8 cellular contexts compared by ENCODE assay signal in genomic region chr9:89410709-89411111, GRCh38.
DNase-seq lines count a peak whose midpoint lies in the region; ATAC-seq and TF ChIP-seq lines count a peak whose summit lies in the region.

No MANE protein-coding gene starts in this region.

- peak; percentile 81 for ATAC-seq in activated CD4-positive, alpha-beta T cell treated with anti-CD3 and anti-CD28 coated beads for 36 hours
- ATAC-seq in HG03457 (IDR thresholded peaks at IDR 0.05; ENCODE audit: unreplicated experiment) = peak; percentile 46

- no peak for TF ChIP-seq POLR2A in testis (IDR thresholded peaks at IDR 0.05)

- no peak overlapping the region for H3K4me3 ChIP-seq in MM.1S (ENCODE audit: low read length)
- no peak overlapping the region for H3K4me3 ChIP-seq in testis

- H3K27ac ChIP-seq in MM.1S (ENCODE audit: low read length) (no peak overlapping the region), testis (no peak overlapping the region)

- no peaks in the 10 kb centered on the region for H4K20me1 ChIP-seq in MM.1S (ENCODE audit: insufficient read depth, low read length)

- H3K36me3 ChIP-seq in MM.1S (replicated peaks; ENCODE audit: insufficient read depth, low read length) (no peaks in the 10 kb centered on the region; the same call in 1 of the 2 replicates), testis (ENCODE audit: low read depth, missing control alignments) (no peaks in the 10 kb centered on the region)

- intact Hi-C loops in activated CD4-positive, alpha-beta T cell treated with anti-CD3 and anti-CD28 coated beads for 36 hours (cut with DNase I, micrococcal nuclease) = loop anchor here (1.0 to 5.0 kb wide), 11 partner anchors 10 to 572 kb away; no protein-coding TSS in a partner anchor
- intact Hi-C loops in activated naive CD4-positive, alpha-beta T cell treated with anti-CD3 and anti-CD28 coated beads for 36 hours (cut with micrococcal nuclease) = loop anchor here (1.0 to 5.0 kb wide), 13 partner anchors 8 to 423 kb away; partner anchors contain the start of gene SECISBP2
- intact Hi-C loops in testis (cut with DNase I; ENCODE audit: low total_unique reads) = no loop called here

- WGBS in testis, 2 donors = 71 to 75% methylated on average over 6 of the region's 6 CpGs

- peaks cover 90% of the 10 kb centered on the region for H3K4me1 Mint-ChIP-seq in activated CD4-positive, alpha-beta T cell treated with anti-CD3 and anti-CD28 coated beads for 36 hours
- peaks cover 86% of the 10 kb centered on the region for H3K4me1 Mint-ChIP-seq in activated naive CD4-positive, alpha-beta T cell treated with anti-CD3 and anti-CD28 coated beads for 36 hours (ENCODE audit: low read depth)

- peak; percentile 85 for DNase-seq in activated CD4-positive, alpha-beta T cell treated with anti-CD3 and anti-CD28 coated beads for 36 hours
- DNase-seq in activated CD4-positive, alpha-beta T cell treated with anti-CD3 and anti-CD28 coated beads for 1 hour = no peak
- DNase-seq in activated naive CD4-positive, alpha-beta T cell treated with anti-CD3 and anti-CD28 coated beads for 36 hours = peak; percentile 85
- peak; percentile 59 for DNase-seq in stimulated activated CD4-positive, alpha-beta T cell treated with anti-CD3 and anti-CD28 coated beads, Interleukin-2, amount 100 ng/mL, for 4 hours (ENCODE audit: low read depth)
- DNase-seq in MM.1S = no peak
- DNase-seq in testis = no peak
- no peak for DNase-seq in hippocampal formation (lab: John Stamatoyannopoulos, UW)

- H3K4me2 ChIP-seq in MM.1S (ENCODE audit: low read depth, low read length) = no peak overlapping the region

- H2AFZ ChIP-seq in MM.1S (ENCODE audit: low read length) = no peak overlapping the region

- H3K4me1 ChIP-seq in MM.1S (ENCODE audit: low read length) (peaks cover 32% of the 10 kb centered on the region), testis (no peaks in the 10 kb centered on the region)

- CTCF ChIA-PET in activated CD4-positive, alpha-beta T cell treated with anti-CD3 and anti-CD28 coated beads for 36 hours (lab: Charles Lee) = interaction anchor here (0.6 to 2.6 kb wide), 26 partner anchors 8 to 347 kb away, joined by 3 to 39 read pairs (median 3); no protein-coding TSS in a partner anchor
- CTCF ChIA-PET in activated naive CD4-positive, alpha-beta T cell treated with anti-CD3 and anti-CD28 coated beads for 36 hours (lab: Charles Lee) = interaction anchor here (0.5 to 6.9 kb wide), 30 partner anchors 9 to 689 kb away, joined by 3 to 84 read pairs (median 5); partner anchors contain the start of gene SECISBP2

- peaks cover 100% of the 10 kb centered on the region for H3K79me2 ChIP-seq in MM.1S (ENCODE audit: low read length)

- peaks cover 87% of the 10 kb centered on the region for H3K36me3 Mint-ChIP-seq in activated CD4-positive, alpha-beta T cell treated with anti-CD3 and anti-CD28 coated beads for 36 hours (ENCODE audit: low read depth)
- peaks cover 57% of the 10 kb centered on the region for H3K36me3 Mint-ChIP-seq in activated naive CD4-positive, alpha-beta T cell treated with anti-CD3 and anti-CD28 coated beads for 36 hours (ENCODE audit: low read depth)

- no peak overlapping the region for H3K9ac ChIP-seq in MM.1S (ENCODE audit: low read length)

- no peaks in the 10 kb centered on the region for H3K27me3 ChIP-seq in MM.1S (replicated peaks; ENCODE audit: insufficient read depth, low read length)
- H3K27me3 ChIP-seq in testis = no peaks in the 10 kb centered on the region

- POLR2A ChIA-PET in activated CD4-positive, alpha-beta T cell treated with anti-CD3 and anti-CD28 coated beads for 36 hours (lab: Charles Lee) = interaction anchor here (0.6 to 1.7 kb wide), 12 partner anchors 8 to 140 kb away, joined by 3 to 15 read pairs (median 4); no protein-coding TSS in a partner anchor

- no peaks in the 10 kb centered on the region for H3K27me3 Mint-ChIP-seq in activated CD4-positive, alpha-beta T cell treated with anti-CD3 and anti-CD28 coated beads for 36 hours
- H3K27me3 Mint-ChIP-seq in activated naive CD4-positive, alpha-beta T cell treated with anti-CD3 and anti-CD28 coated beads for 36 hours (ENCODE audit: low read depth) = no peaks in the 10 kb centered on the region

- H3K9me2 ChIP-seq in MM.1S (replicated peaks; ENCODE audit: insufficient read depth, low read length) = no peaks in the 10 kb centered on the region

- H3F3A ChIP-seq in MM.1S (ENCODE audit: insufficient read depth, low read length) = peaks cover 22% of the 10 kb centered on the region

- no peaks in the 10 kb centered on the region for H3K9me3 ChIP-seq in MM.1S (replicated peaks; ENCODE audit: insufficient read depth, low read length)
- H3K9me3 ChIP-seq in testis = no peaks in the 10 kb centered on the region

- no peak for TF ChIP-seq CTCF in MM.1S (IDR thresholded peaks at IDR 0.05; ENCODE audit: low read length)
- TF ChIP-seq CTCF in testis (IDR thresholded peaks at IDR 0.05) = no peak

- H3K9me3 Mint-ChIP-seq in activated CD4-positive, alpha-beta T cell treated with anti-CD3 and anti-CD28 coated beads for 36 hours (ENCODE audit: low read depth) = peaks cover 7% of the 10 kb centered on the region
- H3K9me3 Mint-ChIP-seq in activated naive CD4-positive, alpha-beta T cell treated with anti-CD3 and anti-CD28 coated beads for 36 hours = peaks cover 16% of the 10 kb centered on the region

- peak overlapping the region; percentile 92 for H3K27ac Mint-ChIP-seq in activated CD4-positive, alpha-beta T cell treated with anti-CD3 and anti-CD28 coated beads for 36 hours
- peak overlapping the region; percentile 89 for H3K27ac Mint-ChIP-seq in activated naive CD4-positive, alpha-beta T cell treated with anti-CD3 and anti-CD28 coated beads for 36 hours

- peak overlapping the region; percentile 50 for H3K4me3 Mint-ChIP-seq in activated CD4-positive, alpha-beta T cell treated with anti-CD3 and anti-CD28 coated beads for 36 hours
- H3K4me3 Mint-ChIP-seq in activated naive CD4-positive, alpha-beta T cell treated with anti-CD3 and anti-CD28 coated beads for 36 hours = peak overlapping the region; percentile 39

Comparison
In these comparisons a context has a peak if more than half of its experiments do, and no peak if none do; other contexts are left out.
1. DNase-seq: peak in activated CD4-positive, alpha-beta T cell treated with anti-CD3 and anti-CD28 coated beads for 36 hours (single experiment), activated naive CD4-positive, alpha-beta T cell treated with anti-CD3 and anti-CD28 coated beads for 36 hours (single experiment) and stimulated activated CD4-positive, alpha-beta T cell treated with anti-CD3 and anti-CD28 coated beads, Interleukin-2, amount 100 ng/mL, for 4 hours (single experiment); none in activated CD4-positive, alpha-beta T cell treated with anti-CD3 and anti-CD28 coated beads for 1 hour (single experiment), MM.1S (single experiment), testis (single experiment) and hippocampal formation (0 of 2).